In genomic region chr19:38335949-38336637, GRCh38 we compare ENCODE assay signal across 8 cellular contexts. TPM values are rescaled to one million over a fixed set of nuclear protein-coding genes. Genes with fewer than 3 reads are reported as not detected.
DNase-seq lines count a peak whose midpoint lies in the region; ATAC-seq and TF ChIP-seq lines count a peak whose summit lies in the region.

No MANE protein-coding gene starts in this region.

- peaks cover 1% of the 10 kb centered on the region for H3K27me3 Mint-ChIP-seq in endodermal cell (ENCODE audit: insufficient read depth)

- in situ Hi-C loops in Caki2 (cut with HindIII; ENCODE audit: low pct_unique_long_range_greater_than_20kb, low sequenced_read_pairs) = no loop called here

- peaks cover 9% of the 10 kb centered on the region for H3K4me1 Mint-ChIP-seq in endodermal cell

- ATAC-seq in GM21390 (IDR thresholded peaks at IDR 0.05; ENCODE audit: unreplicated experiment) = peak; percentile 62

- H3K4me3 ChIP-seq in HUES48 (ENCODE audit: low read depth, low read length) (peak overlapping the region; percentile 93), endodermal cell (ENCODE audit: low read length) (peak overlapping the region; percentile 89), mesodermal cell (ENCODE audit: extremely low read depth, insufficient read depth, low read length, poor library complexity, severe bottlenecking) (peak overlapping the region; percentile 63)

- H3K36me3 ChIP-seq in HUES48 (ENCODE audit: control insufficient read depth, insufficient read depth, low read length) (no peaks in the 10 kb centered on the region), endodermal cell (ENCODE audit: control insufficient read depth, insufficient read depth, low read length) (no peaks in the 10 kb centered on the region), mesodermal cell (ENCODE audit: control insufficient read depth, insufficient read depth, low read length) (no peaks in the 10 kb centered on the region)

- WGBS in endodermal cell (ENCODE audit: insufficient coverage in 1 of 2, insufficient read length in 1 of 2), 2 experiments = 0 to 1% methylated on average over 33 to 52 of the region's 52 CpGs
- 0 to 1% methylated on average over 38 to 52 of the region's 52 CpGs for WGBS in mesodermal cell (ENCODE audit: insufficient coverage in 2 of 2), 2 experiments

- no peaks in the 10 kb centered on the region for H3K9me3 Mint-ChIP-seq in endodermal cell

- no peaks in the 10 kb centered on the region for H3K27me3 ChIP-seq in HUES48 (ENCODE audit: control insufficient read depth, insufficient read depth, low read length)
- no peaks in the 10 kb centered on the region for H3K27me3 ChIP-seq in endodermal cell (ENCODE audit: control insufficient read depth, insufficient read depth, low read length, poor library complexity, severe bottlenecking)

- H3K27ac ChIP-seq in HUES48 (ENCODE audit: low read depth, low read length) (peak overlapping the region; percentile 72), endodermal cell (ENCODE audit: low read depth, low read length) (peak overlapping the region; percentile 70), mesodermal cell (ENCODE audit: low read depth, low read length, severe bottlenecking) (peak overlapping the region; percentile 71)

- H3K9me3 ChIP-seq in HUES48 (ENCODE audit: control insufficient read depth, insufficient read depth, low read length) (no peaks in the 10 kb centered on the region), endodermal cell (ENCODE audit: control insufficient read depth, low read length) (no peaks in the 10 kb centered on the region), mesodermal cell (ENCODE audit: control insufficient read depth, low read length) (no peaks in the 10 kb centered on the region)

- peak overlapping the region; percentile 69 for H3K27ac Mint-ChIP-seq in endodermal cell

- no peaks in the 10 kb centered on the region for H3K36me3 Mint-ChIP-seq in endodermal cell (ENCODE audit: low read depth)

- peak; percentile 99 for DNase-seq in Caki2 (ENCODE audit: low read depth)
- DNase-seq in NOMO-1 treated with dmso at 0.1 percent for 144 hours (lab: John Stamatoyannopoulos, UW; ENCODE audit: unreplicated experiment) = peak; percentile 97
- peak; percentile 84 for DNase-seq in activated CD8-positive, alpha-beta memory T cell treated with anti-CD3 and anti-CD28 coated beads, Interleukin-2, amount 50 U/mL, for 1 hour (ENCODE audit: extremely low read depth)
- DNase-seq in endodermal cell = peak; percentile 98
- DNase-seq in stimulated activated CD8-positive, alpha-beta memory T cell treated with anti-CD3 and anti-CD28 coated beads, Interleukin-15, amount 100 ng/mL, for 1 hour (ENCODE audit: low read depth) = peak; percentile 93

- peaks cover 5% of the 10 kb centered on the region; the same call in 1 of the 2 replicates for H3K4me1 ChIP-seq in HUES48 (ENCODE audit: control insufficient read depth, insufficient read depth, low read length)
- no peaks in the 10 kb centered on the region for H3K4me1 ChIP-seq in endodermal cell (ENCODE audit: control insufficient read depth, insufficient read depth, low read length)
- peaks cover 5% of the 10 kb centered on the region for H3K4me1 ChIP-seq in mesodermal cell (ENCODE audit: control insufficient read depth, insufficient read depth, low read length, poor library complexity, severe bottlenecking)

- H3K9ac ChIP-seq in HUES48 (ENCODE audit: low read depth, low read length) = no peak overlapping the region; the same call in 1 of the 2 replicates
- no peak overlapping the region for H3K9ac ChIP-seq in endodermal cell (ENCODE audit: extremely low read depth, low read length, poor library complexity, severe bottlenecking)

- peak overlapping the region; percentile 73 for H3K4me3 Mint-ChIP-seq in endodermal cell

- TF ChIP-seq CTCF in endodermal cell (conservative IDR thresholded peaks at IDR 0.05) = no peak

RNA-seq across cellular contexts. Expression of gene CATSPERG, which starts 0.5 kb away (rescaled TPM):
- 0.90 and 6.0 TPM in 2 replicates for total RNA-seq in Caki2 (2014; rRNA removed; shearing (Covaris generic); ENCODE audit: low replicate concordance)
- total RNA-seq in endodermal cell = 1 to 10 TPM; 2.5 to 8.9 TPM
- polyA plus RNA-seq in endodermal cell (2013, experiment 1 of 2) = 3.5 TPM
- 3.4 TPM for polyA plus RNA-seq in endodermal cell (2013, experiment 2 of 2)
- 1.8 TPM for polyA plus RNA-seq in mesodermal cell (2013, experiment 1 of 2)
- 0.96 TPM for polyA plus RNA-seq in mesodermal cell (2013, experiment 2 of 2)

RNA-seq across cellular contexts. Expression of gene KCNK6, which starts 16.4 kb away (rescaled TPM):
- total RNA-seq in Caki2 (2014; rRNA removed; shearing (Covaris generic); ENCODE audit: low replicate concordance) = 0.27 TPM in 1 of 2 replicates, not detected in the other
- total RNA-seq in endodermal cell = 1 to 10 TPM; 5.1 to 8.9 TPM
- polyA plus RNA-seq in endodermal cell (2013, experiment 1 of 2) = 2.2 TPM
- 2.1 TPM for polyA plus RNA-seq in endodermal cell (2013, experiment 2 of 2)
- 7.2 TPM for polyA plus RNA-seq in mesodermal cell (2013, experiment 1 of 2)
- polyA plus RNA-seq in mesodermal cell (2013, experiment 2 of 2) = 6.9 TPM

RNA-seq across cellular contexts. Expression of gene YIF1B, which starts 20.3 kb away (rescaled TPM):
- 180 and 207 TPM in 2 replicates for total RNA-seq in Caki2 (2014; rRNA removed; shearing (Covaris generic); ENCODE audit: low replicate concordance)
- 10 to 100 TPM; 68.6 to 74.6 TPM for total RNA-seq in endodermal cell
- 97.3 TPM for polyA plus RNA-seq in endodermal cell (2013, experiment 1 of 2)
- 90.6 TPM for polyA plus RNA-seq in endodermal cell (2013, experiment 2 of 2)
- polyA plus RNA-seq in mesodermal cell (2013, experiment 1 of 2) = 106 TPM
- 89.0 TPM for polyA plus RNA-seq in mesodermal cell (2013, experiment 2 of 2)

RNA-seq across cellular contexts. Expression of gene C19orf33, which starts 32.0 kb away (rescaled TPM):
- 165 and 184 TPM in 2 replicates for total RNA-seq in Caki2 (2014; rRNA removed; shearing (Covaris generic); ENCODE audit: low replicate concordance)
- total RNA-seq in endodermal cell = 10 to 100 TPM in 1 of 2 donors, 1 to 10 TPM in 1; 2.9 to 13.2 TPM
- polyA plus RNA-seq in endodermal cell (2013, experiment 1 of 2) = not detected
- polyA plus RNA-seq in endodermal cell (2013, experiment 2 of 2) = not detected
- not detected for polyA plus RNA-seq in mesodermal cell (2013, experiment 1 of 2)
- polyA plus RNA-seq in mesodermal cell (2013, experiment 2 of 2) = not detected

RNA-seq across cellular contexts. Expression of gene PSMD8, which starts 38.3 kb away (rescaled TPM):
- 444 and 614 TPM in 2 replicates for total RNA-seq in Caki2 (2014; rRNA removed; shearing (Covaris generic); ENCODE audit: low replicate concordance)
- 100 to 1,000 TPM; 168 to 178 TPM for total RNA-seq in endodermal cell
- 222 TPM for polyA plus RNA-seq in endodermal cell (2013, experiment 1 of 2)
- polyA plus RNA-seq in endodermal cell (2013, experiment 2 of 2) = 223 TPM
- 304 TPM for polyA plus RNA-seq in mesodermal cell (2013, experiment 1 of 2)
- polyA plus RNA-seq in mesodermal cell (2013, experiment 2 of 2) = 265 TPM

Comparison
In these comparisons a context has a peak if more than half of its experiments do, and no peak if none do; other contexts are left out.
1. Peak in every context shown above with its lines: DNase-seq, ATAC-seq, H3K4me3 ChIP-seq and H3K27ac ChIP-seq.